ENCODE assay signal across 1 cellular context in genomic region chr1:225768662-225769426, GRCh38.
TF ChIP-seq lines count a peak whose summit lies in the region.

No MANE protein-coding gene starts in this region.

TF ChIP-seq in A549, 52 proteins besides CTCF, POLR2A, EP300 and RAD21 (continued from another document):
- no peak for TF ChIP-seq SMC3 (IDR thresholded peaks at IDR 0.05)
- no peak for TF ChIP-seq HOXA7 (CRISPR knock-in tag; IDR thresholded peaks at IDR 0.05)
- no peak for TF ChIP-seq PBX3 (IDR thresholded peaks at IDR 0.05)
- TF ChIP-seq ZC3H11A (IDR thresholded peaks at IDR 0.05) = no peak
- TF ChIP-seq HMGXB4 (CRISPR knock-in tag; IDR thresholded peaks at IDR 0.05; ENCODE audit: borderline replicate concordance) = no peak
- no peak for TF ChIP-seq ATOH8 (CRISPR knock-in tag; IDR thresholded peaks at IDR 0.05; ENCODE audit: low read depth)
- TF ChIP-seq FOSB (CRISPR knock-in tag; IDR thresholded peaks at IDR 0.05) = no peak
